28 cellular contexts compared by ENCODE assay signal in the genomic region with DNA sequence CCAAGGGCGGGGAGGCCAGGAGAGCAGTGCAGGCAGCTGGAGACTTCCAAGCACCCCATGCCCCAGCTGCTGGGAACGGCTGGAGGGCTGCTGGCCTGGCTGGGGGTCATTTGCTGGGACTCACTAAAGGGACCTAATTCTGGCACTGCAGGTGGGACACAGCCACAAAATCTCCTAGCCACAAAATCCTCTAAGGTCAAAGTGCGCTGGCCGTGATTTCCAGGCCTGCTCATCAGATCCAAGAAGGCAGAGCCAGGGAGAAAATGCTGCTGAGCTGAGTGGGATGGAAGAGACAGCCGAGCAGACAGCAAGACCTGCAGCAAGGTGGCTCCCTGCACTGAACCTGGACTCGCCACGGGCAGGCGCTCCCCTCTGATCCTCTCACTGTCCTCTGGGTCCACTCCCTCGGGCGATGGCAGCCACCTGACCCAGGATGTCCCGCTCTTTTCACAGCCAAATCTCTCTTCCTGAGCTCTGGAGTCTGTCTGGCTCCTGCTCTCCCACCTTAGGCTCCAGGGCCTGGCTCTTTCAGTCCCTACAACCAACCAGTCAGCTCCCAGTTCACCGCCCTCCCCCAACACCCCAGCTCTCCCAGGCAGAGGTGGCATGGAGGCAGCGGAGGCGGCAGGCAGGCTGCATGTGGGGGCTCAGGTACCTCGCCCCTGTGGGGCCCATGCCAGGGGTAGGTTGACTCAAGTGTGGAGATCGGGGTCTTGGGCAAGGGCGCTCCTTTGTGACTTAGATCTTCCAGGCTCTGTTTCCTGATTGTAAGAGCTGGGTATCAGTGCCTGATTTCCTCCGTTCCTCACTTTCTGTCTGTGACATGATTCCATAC. TPM values are rescaled to one million over a fixed set of nuclear protein-coding genes. Genes with fewer than 3 reads are reported as not detected.
"Had no signal": no experiment of that assay in that cellular context is flagged by ENCODE, and none has a peak within 500 bp of the region (broad histone marks: within the 10 kb centered on the region; RNA-seq: fewer than 3 reads in every experiment).

No MANE protein-coding gene starts in this region.

- H3K36me3 Mint-ChIP-seq: activated naive CD8-positive, alpha-beta T cell treated with anti-CD3 and anti-CD28 coated beads, Interleukin-2, amount 10 ng/mL, durations not matched to agents 7 days and 5 days; memory B cell; stimulated activated memory B cell treated with anti-CD40 and anti-IgM and Interleukin-4, amounts not matched to agents 10 μg/mL and 1 μg/mL and 100 μg/mL, for 72 hours had no signal

- H3K4me3 Mint-ChIP-seq: activated naive CD8-positive, alpha-beta T cell treated with anti-CD3 and anti-CD28 coated beads, Interleukin-2, amount 10 ng/mL, durations not matched to agents 7 days and 5 days; memory B cell; nephron; stimulated activated memory B cell treated with anti-CD40 and anti-IgM and Interleukin-4, amounts not matched to agents 10 μg/mL and 1 μg/mL and 100 μg/mL, for 72 hours; T-helper 17 cell had no signal

- H3K4me1 ChIP-seq: colonic mucosa, gastrocnemius medialis, sigmoid colon, stomach, suprapubic skin, tibial nerve, vagina had no signal

- H3K9me3 ChIP-seq: colonic mucosa, esophagus squamous epithelium, gastrocnemius medialis, sigmoid colon, stomach, suprapubic skin, tibial nerve, vagina had no signal

- H3K27ac Mint-ChIP-seq: activated naive CD8-positive, alpha-beta T cell treated with anti-CD3 and anti-CD28 coated beads, Interleukin-2, amount 10 ng/mL, durations not matched to agents 7 days and 5 days; memory B cell; nephron; T-helper 17 cell had no signal

- H3K4me1 Mint-ChIP-seq: nephron had no signal

- ATAC-seq: gastrocnemius medialis; left ventricle myocardium superior; stimulated activated memory B cell treated with anti-CD40 and anti-IgM and Interleukin-4, amounts not matched to agents 10 μg/mL and 1 μg/mL and 100 μg/mL, for 72 hours; T-helper 17 cell had no signal

- H3K9me3 Mint-ChIP-seq: activated naive CD8-positive, alpha-beta T cell treated with anti-CD3 and anti-CD28 coated beads, Interleukin-2, amount 10 ng/mL, durations not matched to agents 7 days and 5 days; memory B cell; nephron; stimulated activated memory B cell treated with anti-CD40 and anti-IgM and Interleukin-4, amounts not matched to agents 10 μg/mL and 1 μg/mL and 100 μg/mL, for 72 hours had no signal

- H3K27ac ChIP-seq: colonic mucosa, dorsolateral prefrontal cortex, esophagus squamous epithelium, gastrocnemius medialis, sigmoid colon, stomach, suprapubic skin, tibial nerve, vagina had no signal

- H3K36me3 ChIP-seq: colonic mucosa, gastrocnemius medialis, sigmoid colon, stomach, suprapubic skin, tibial nerve, vagina had no signal

- H3K4me3 ChIP-seq: colonic mucosa, dorsolateral prefrontal cortex, esophagus squamous epithelium, gastrocnemius medialis, sigmoid colon, smooth muscle cell, stomach, suprapubic skin, tibial nerve, vagina had no signal

- H3K27me3 ChIP-seq: colonic mucosa, vagina had no signal

- DNase-seq: activated CD4-positive, alpha-beta T cell treated with anti-CD3 and anti-CD28 coated beads for 4 hours; activated CD4-positive, alpha-beta T cell treated with anti-CD3 and anti-CD28 coated beads, Interleukin-2, amount 50 U/mL, for 48 hours; activated CD4-positive, CD25-positive, alpha-beta regulatory T cell; activated naive CD4-positive, alpha-beta T cell treated with Interleukin-2 at 50 U/mL for 16 hours; activated naive CD8-positive, alpha-beta T cell treated with anti-CD3 and anti-CD28 coated beads, Interleukin-2, amount 10 ng/mL, durations not matched to agents 7 days and 5 days; activated T-cell treated with anti-CD3 and anti-CD28 coated beads, Interleukin-2, amount 50 U/mL, for 48 hours; amniotic stem cell; colonic mucosa; dorsolateral prefrontal cortex; esophagus squamous epithelium; gastrocnemius medialis; hypothalamus; left ventricle myocardium superior; occipital lobe; sigmoid colon; stimulated activated CD4-positive, alpha-beta T cell treated with anti-CD3 and anti-CD28 coated beads, Interleukin-15, amount 100 ng/mL, for 24 hours; stomach; T-helper 17 cell had no signal

RNA-seq across cellular contexts. Expression of a gene that starts 14.5 kb away (rescaled TPM):
- total RNA-seq: left ventricle myocardium superior, mononuclear cell, myocyte, occipital lobe, sigmoid colon, tibial nerve had no signal

RNA-seq across cellular contexts. Expression of a gene that starts 32.4 kb away (rescaled TPM):
- total RNA-seq: bronchial epithelial cell, left ventricle myocardium superior, mononuclear cell had no signal
